ENCODE assay signal across 1 cellular context in genomic region chr16:57704011-57704904, GRCh38.
TF ChIP-seq lines count a peak whose summit lies in the region.

No MANE protein-coding gene starts in this region.

TF ChIP-seq in HepG2, 621 proteins besides CTCF, POLR2A, EP300 and RAD21 (continued from another document and continues in another):
- TF ChIP-seq HMGXB4 (CRISPR knock-in tag; IDR thresholded peaks at IDR 0.05; ENCODE audit: borderline replicate concordance in 1 of 2, low read depth in 1 of 2) (peak in 1 of 2 experiments; percentile 63; a peak in 1 of 4 replicates), ZNF746 (CRISPR knock-in tag; IDR thresholded peaks at IDR 0.05) (no peak), JUND (CRISPR knock-in tag; IDR thresholded peaks at IDR 0.05) (no peak), ZNF362 (CRISPR knock-in tag; IDR thresholded peaks at IDR 0.05; ENCODE audit: borderline replicate concordance) (peak; percentile 94), ZSCAN29 (CRISPR knock-in tag; conservative IDR thresholded peaks at IDR 0.05) (peak; percentile 99), ZNF205 (CRISPR knock-in tag; IDR thresholded peaks at IDR 0.05) (no peak), ONECUT2 (CRISPR knock-in tag; IDR thresholded peaks at IDR 0.05) (no peak), FOXK1 (CRISPR knock-in tag; IDR thresholded peaks at IDR 0.05; ENCODE audit: borderline replicate concordance, low read depth) (peak; percentile 43; the same call in 1 of the 2 replicates), BRD4 (CRISPR knock-in tag; IDR thresholded peaks at IDR 0.05) (no peak), NCOA5 (CRISPR knock-in tag; IDR thresholded peaks at IDR 0.05) (no peak), ZMAT5 (CRISPR knock-in tag; IDR thresholded peaks at IDR 0.05; ENCODE audit: borderline replicate concordance, low read depth) (no peak), TBX2 (CRISPR knock-in tag; IDR thresholded peaks at IDR 0.05; ENCODE audit: borderline replicate concordance) (peak; percentile 40), TFE3 (CRISPR knock-in tag; IDR thresholded peaks at IDR 0.05) (peak; percentile 12; the same call in 1 of the 2 replicates), ZSCAN20 (CRISPR knock-in tag; IDR thresholded peaks at IDR 0.05; ENCODE audit: borderline replicate concordance) (no peak), TRAFD1 (CRISPR knock-in tag; IDR thresholded peaks at IDR 0.05; ENCODE audit: borderline replicate concordance) (no peak), KMT2B (CRISPR knock-in tag; IDR thresholded peaks at IDR 0.05) (peak; percentile 60; the same call in 1 of the 2 replicates), MEF2D (CRISPR knock-in tag; IDR thresholded peaks at IDR 0.05) (no peak; the same call in 1 of the 2 replicates), ZNF740 (CRISPR knock-in tag; IDR thresholded peaks at IDR 0.05) (no peak), RNF219 (CRISPR knock-in tag; IDR thresholded peaks at IDR 0.05) (no peak), ATRX (CRISPR knock-in tag; IDR thresholded peaks at IDR 0.05; ENCODE audit: borderline replicate concordance) (no peak), ZNF691 (CRISPR knock-in tag; IDR thresholded peaks at IDR 0.05; ENCODE audit: borderline replicate concordance, low read depth) (peak; percentile 84; the same call in 1 of the 2 replicates), USF2 (IDR thresholded peaks at IDR 0.05; ENCODE audit: low read depth, low read length) (no peak), USF2 (CRISPR knock-in tag; IDR thresholded peaks at IDR 0.05; ENCODE audit: borderline replicate concordance) (no peak), MBNL3 (CRISPR knock-in tag; conservative IDR thresholded peaks at IDR 0.05) (no peak), KDM5B (CRISPR knock-in tag; IDR thresholded peaks at IDR 0.05; ENCODE audit: borderline replicate concordance) (no peak), REST (IDR thresholded peaks at IDR 0.05; ENCODE audit: borderline replicate concordance in 1 of 2, low read depth in 1 of 2, low read length in 2 of 2) (no peak), KAT8 (CRISPR knock-in tag; IDR thresholded peaks at IDR 0.05) (peak; percentile 27; the same call in 1 of the 2 replicates), DDIT3 (CRISPR knock-in tag; IDR thresholded peaks at IDR 0.05) (no peak), FLYWCH1 (CRISPR knock-in tag; IDR thresholded peaks at IDR 0.05) (no peak), ZNF572 (CRISPR knock-in tag; IDR thresholded peaks at IDR 0.05) (no peak), NR2F6 (IDR thresholded peaks at IDR 0.05) (peak; percentile 29; the same call in 1 of the 2 replicates), NR2F6 (CRISPR knock-in tag; IDR thresholded peaks at IDR 0.05) (peak; percentile 29; the same call in 1 of the 2 replicates), ZNF160 (CRISPR knock-in tag; IDR thresholded peaks at IDR 0.05) (no peak), ZNF567 (CRISPR knock-in tag; IDR thresholded peaks at IDR 0.05; ENCODE audit: borderline replicate concordance) (0 out of 2 replicates have a peak, but pooled peaks have one; percentile 58), ZNF143 (CRISPR knock-in tag; IDR thresholded peaks at IDR 0.05) (no peak; the same call in 1 of the 2 replicates), PAX8 (CRISPR knock-in tag; IDR thresholded peaks at IDR 0.05; ENCODE audit: borderline replicate concordance) (0 out of 2 replicates have a peak, but pooled peaks have one; percentile 28), CREB1 (IDR thresholded peaks at IDR 0.05) (no peak), CREB1 (CRISPR knock-in tag; IDR thresholded peaks at IDR 0.05) (peak; percentile 37; the same call in 1 of the 2 replicates), ZNF430 (CRISPR knock-in tag; IDR thresholded peaks at IDR 0.05) (no peak), ZNF263 (CRISPR knock-in tag; IDR thresholded peaks at IDR 0.05) (no peak; the same call in 1 of the 2 replicates), EED (CRISPR knock-in tag; IDR thresholded peaks at IDR 0.05) (no peak), MTERF4 (CRISPR knock-in tag; IDR thresholded peaks at IDR 0.05) (no peak), HINFP (CRISPR knock-in tag; IDR thresholded peaks at IDR 0.05; ENCODE audit: low read depth) (no peak; the same call in 1 of the 2 replicates)
